10 cellular contexts compared by ENCODE assay signal in the genomic region with DNA sequence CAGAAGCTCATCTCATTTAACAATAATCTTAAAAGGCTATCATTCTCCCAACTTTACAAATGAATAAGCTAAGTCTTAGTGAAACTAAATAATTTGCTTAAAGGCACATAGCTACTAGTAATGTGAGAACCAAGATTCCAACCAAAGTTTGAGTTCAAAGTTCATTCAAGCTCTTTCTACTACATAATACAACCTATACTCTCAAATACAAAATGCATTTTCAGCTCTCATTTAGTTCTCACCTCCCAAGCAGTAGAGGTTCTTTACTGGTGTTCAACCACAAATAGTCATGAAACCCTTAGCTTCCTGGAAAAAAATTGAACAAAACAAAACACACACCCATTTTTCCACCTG. TPM values are rescaled to one million over a fixed set of nuclear protein-coding genes. Genes with fewer than 3 reads are reported as not detected.
DNase-seq lines count a peak whose midpoint lies in the region; ATAC-seq lines count a peak whose summit lies in the region.
"Had no signal": no experiment of that assay in that cellular context is flagged by ENCODE, and none has a peak within 500 bp of the region (broad histone marks: within the 10 kb centered on the region; RNA-seq: fewer than 3 reads in every experiment).

No MANE protein-coding gene starts in this region.

- H3K36me3 ChIP-seq in BLaER1 treated with 17β-estradiol and CSF1 and Interleukin-3, amounts not matched to agents 10 nM and 100 nM: peaks cover 0 to 29% (median 10%) of the 10 kb centered on the region in 11 experiments; a peak in 10 of 22 replicates
- no peaks in the 10 kb centered on the region for H3K36me3 ChIP-seq in KOPT-K1 (ENCODE audit: insufficient read depth, low read length)

- peak overlapping the region in 10 of 11 experiments; percentile 77 to 88 (median 80); a peak in 20 of 22 replicates for H3K9ac ChIP-seq in BLaER1 treated with 17β-estradiol and CSF1 and Interleukin-3, amounts not matched to agents 10 nM and 100 nM

- ATAC-seq in GM19023 (IDR thresholded peaks at IDR 0.05; ENCODE audit: unreplicated experiment) (peak; percentile 55), HG02798 (IDR thresholded peaks at IDR 0.05; ENCODE audit: poor library complexity, unreplicated experiment) (peak; percentile 49)

- no peak overlapping the region for H3K27ac Mint-ChIP-seq in activated CD4-positive, alpha-beta memory T cell treated with anti-CD3 and anti-CD28 coated beads, Interleukin-2, amount 10 ng/mL, durations not matched to agents 7 days and 5 days
- H3K27ac Mint-ChIP-seq in activated T-helper 2 cell treated with anti-CD3 and anti-CD28 coated beads, Interferon-gamma antibody, Interleukin-2, Interleukin-4, amounts not matched to agents 10 μg/mL and 5 μg/mL and 100 μg/mL, durations not matched to agents 14 hours and 24 hours and 36 hours: no peak overlapping the region
- H3K27ac Mint-ChIP-seq: T-helper 17 cell had no signal

- peaks cover 4% of the 10 kb centered on the region for H3K9me3 Mint-ChIP-seq in activated CD4-positive, alpha-beta memory T cell treated with anti-CD3 and anti-CD28 coated beads, Interleukin-2, amount 10 ng/mL, durations not matched to agents 7 days and 5 days
- H3K9me3 Mint-ChIP-seq in activated T-helper 2 cell treated with anti-CD3 and anti-CD28 coated beads, Interferon-gamma antibody, Interleukin-2, Interleukin-4, amounts not matched to agents 10 μg/mL and 5 μg/mL and 100 μg/mL, durations not matched to agents 14 hours and 24 hours and 36 hours: peaks cover 7% of the 10 kb centered on the region

- peaks cover 23% of the 10 kb centered on the region for H3K36me3 Mint-ChIP-seq in activated CD4-positive, alpha-beta memory T cell treated with anti-CD3 and anti-CD28 coated beads, Interleukin-2, amount 10 ng/mL, durations not matched to agents 7 days and 5 days (ENCODE audit: low read depth)
- H3K36me3 Mint-ChIP-seq in activated T-helper 2 cell treated with anti-CD3 and anti-CD28 coated beads, Interferon-gamma antibody, Interleukin-2, Interleukin-4, amounts not matched to agents 10 μg/mL and 5 μg/mL and 100 μg/mL, durations not matched to agents 14 hours and 24 hours and 36 hours (ENCODE audit: low read depth): peaks cover 20% of the 10 kb centered on the region

- H3K9me3 ChIP-seq in BLaER1 treated with 17β-estradiol and CSF1 and Interleukin-3, amounts not matched to agents 10 nM and 100 nM (replicated peaks in 1 of 11): peaks cover 14 to 43% (median 33%) of the 10 kb centered on the region in 11 experiments
- H3K9me3 ChIP-seq in KOPT-K1 (ENCODE audit: insufficient read depth, low read length, poor library complexity, severe bottlenecking): peaks cover 9% of the 10 kb centered on the region

- no peak for DNase-seq in NCI-H2196 (lab: John Stamatoyannopoulos, UW; ENCODE audit: unreplicated experiment)
- DNase-seq in activated CD4-positive, alpha-beta memory T cell treated with anti-CD3 and anti-CD28 coated beads, Interleukin-2, amount 10 ng/mL, durations not matched to agents 7 days and 5 days: no peak
- DNase-seq in activated T-helper 2 cell treated with anti-CD3 and anti-CD28 coated beads, Interferon-gamma antibody, Interleukin-2, Interleukin-4, amounts not matched to agents 10 μg/mL and 5 μg/mL and 100 μg/mL, durations not matched to agents 14 hours and 24 hours and 36 hours (ENCODE audit: low spot score): no peak
- DNase-seq in activated CD8-positive, alpha-beta memory T cell treated with anti-CD3 and anti-CD28 coated beads, Interleukin-2, amount 50 U/mL, for 48 hours: no peak

- POLR2A ChIA-PET in activated CD4-positive, alpha-beta memory T cell treated with anti-CD3 and anti-CD28 coated beads, Interleukin-2, amount 10 ng/mL, durations not matched to agents 7 days and 5 days (lab: Charles Lee): interaction anchor here (0.6 to 7.3 kb wide), 19 partner anchors 9 to 558 kb away, joined by 3 to 264 read pairs (median 4); a partner anchor contains a TSS

- peaks cover 25 to 40% (median 29%) of the 10 kb centered on the region in 10 experiments for H3K4me1 ChIP-seq in BLaER1 treated with 17β-estradiol and CSF1 and Interleukin-3, amounts not matched to agents 10 nM and 100 nM

- peak overlapping the region; percentile 83 to 98 (median 91) for H3K4me2 ChIP-seq in BLaER1 treated with 17β-estradiol and CSF1 and Interleukin-3, amounts not matched to agents 10 nM and 100 nM

- peaks cover 33% of the 10 kb centered on the region for H3K4me1 Mint-ChIP-seq in activated CD4-positive, alpha-beta memory T cell treated with anti-CD3 and anti-CD28 coated beads, Interleukin-2, amount 10 ng/mL, durations not matched to agents 7 days and 5 days
- peaks cover 30% of the 10 kb centered on the region for H3K4me1 Mint-ChIP-seq in activated T-helper 2 cell treated with anti-CD3 and anti-CD28 coated beads, Interferon-gamma antibody, Interleukin-2, Interleukin-4, amounts not matched to agents 10 μg/mL and 5 μg/mL and 100 μg/mL, durations not matched to agents 14 hours and 24 hours and 36 hours (ENCODE audit: low read depth)

- H3K4me3 Mint-ChIP-seq in activated CD4-positive, alpha-beta memory T cell treated with anti-CD3 and anti-CD28 coated beads, Interleukin-2, amount 10 ng/mL, durations not matched to agents 7 days and 5 days: no peak overlapping the region
- no peak overlapping the region for H3K4me3 Mint-ChIP-seq in activated T-helper 2 cell treated with anti-CD3 and anti-CD28 coated beads, Interferon-gamma antibody, Interleukin-2, Interleukin-4, amounts not matched to agents 10 μg/mL and 5 μg/mL and 100 μg/mL, durations not matched to agents 14 hours and 24 hours and 36 hours (ENCODE audit: low read depth)
- H3K4me3 Mint-ChIP-seq: T-helper 17 cell had no signal

- CTCF ChIA-PET in activated CD4-positive, alpha-beta memory T cell treated with anti-CD3 and anti-CD28 coated beads, Interleukin-2, amount 10 ng/mL, durations not matched to agents 7 days and 5 days (lab: Charles Lee): interaction anchor here (1.0 to 7.1 kb wide), 6 partner anchors 17 to 108 kb away, joined by 3 to 71 read pairs (median 6); a partner anchor contains a TSS

- intact Hi-C loops in activated T-helper 2 cell treated with anti-CD3 and anti-CD28 coated beads, Interferon-gamma antibody, Interleukin-2, Interleukin-4, amounts not matched to agents 10 μg/mL and 5 μg/mL and 100 μg/mL, durations not matched to agents 14 hours and 24 hours and 36 hours (cut with micrococcal nuclease): loop anchor here (1.0 to 2.0 kb wide), 6 partner anchors 35 to 695 kb away; a partner anchor contains a TSS

- peak overlapping the region in 9 of 10 experiments; percentile 56 to 71 (median 62); a peak in 16 of 20 replicates for H3K4me3 ChIP-seq in BLaER1 treated with 17β-estradiol and CSF1 and Interleukin-3, amounts not matched to agents 10 nM and 100 nM

- peak overlapping the region; percentile 72 to 94 (median 87); a peak in 21 of 22 replicates for H3K27ac ChIP-seq in BLaER1 treated with 17β-estradiol and CSF1 and Interleukin-3, amounts not matched to agents 10 nM and 100 nM
- H3K27ac ChIP-seq in KOPT-K1 (ENCODE audit: low read depth, low read length, poor library complexity, severe bottlenecking): peak overlapping the region; percentile 91
- H3K27ac ChIP-seq: C4-2B had no signal

- H3K27me3 Mint-ChIP-seq in activated CD4-positive, alpha-beta memory T cell treated with anti-CD3 and anti-CD28 coated beads, Interleukin-2, amount 10 ng/mL, durations not matched to agents 7 days and 5 days: no peaks in the 10 kb centered on the region
- no peaks in the 10 kb centered on the region for H3K27me3 Mint-ChIP-seq in activated T-helper 2 cell treated with anti-CD3 and anti-CD28 coated beads, Interferon-gamma antibody, Interleukin-2, Interleukin-4, amounts not matched to agents 10 μg/mL and 5 μg/mL and 100 μg/mL, durations not matched to agents 14 hours and 24 hours and 36 hours (ENCODE audit: low read depth)
- H3K27me3 Mint-ChIP-seq: T-helper 17 cell had no signal

- H3K27me3 ChIP-seq in BLaER1 treated with 17β-estradiol and CSF1 and Interleukin-3, amounts not matched to agents 10 nM and 100 nM: no peaks in the 10 kb centered on the region

- H4K20me1 ChIP-seq in BLaER1 treated with 17β-estradiol and CSF1 and Interleukin-3, amounts not matched to agents 10 nM and 100 nM: peaks cover 0 to 3% (median 0%) of the 10 kb centered on the region in 11 experiments; a peak in 1 of 22 replicates

RNA-seq across cellular contexts. Expression of a gene that starts 43.5 kb away (rescaled TPM):
- total RNA-seq in activated CD4-positive, alpha-beta memory T cell treated with anti-CD3 and anti-CD28 coated beads, Interleukin-2, amount 10 ng/mL, durations not matched to agents 7 days and 5 days: 10 to 100 TPM; 53.6 to 58.5 TPM
- 53.7 and 54.6 TPM in 2 replicates for total RNA-seq in activated T-helper 2 cell treated with anti-CD3 and anti-CD28 coated beads, Interferon-gamma antibody, Interleukin-2, Interleukin-4, amounts not matched to agents 10 μg/mL and 5 μg/mL and 100 μg/mL, durations not matched to agents 14 hours and 24 hours and 36 hours
